ENCODE assay signal across 9 cellular contexts in genomic region chr13:99303863-99304521, GRCh38. TPM values are rescaled to one million over a fixed set of nuclear protein-coding genes. Genes with fewer than 3 reads are reported as not detected.
DNase-seq lines count a peak whose midpoint lies in the region; ATAC-seq, FAIRE-seq and TF ChIP-seq lines count a peak whose summit lies in the region.
"Had no signal": no experiment of that assay in that cellular context is flagged by ENCODE, and none has a peak within 500 bp of the region (broad histone marks: within the 10 kb centered on the region; RNA-seq: fewer than 3 reads in every experiment).

No MANE protein-coding gene starts in this region.

- H3K27ac Mint-ChIP-seq in T-helper 1 cell treated with Interleukin-12 subunit alpha and Interleukin-12 subunit beta and Interleukin-4 antibody, amounts not matched to agents 30 μg/mL and 1 μg/mL, for 36 hours = peak overlapping the region; percentile 94

- H3K27me3 ChIP-seq in K562 (ENCODE audit: control insufficient read depth in 2 of 2, insufficient read depth in 2 of 2, low read length in 2 of 2) = no peaks in the 10 kb centered on the region
- no peaks in the 10 kb centered on the region for H3K27me3 ChIP-seq in neuronal stem cell (ENCODE audit: control insufficient read depth in 3 of 3, insufficient read depth in 3 of 3, low read depth in 1 of 3, low read length in 3 of 3)

- H3K9me1 ChIP-seq in K562 (ENCODE audit: control insufficient read depth, insufficient read depth, low read length) = no peaks in the 10 kb centered on the region

- H3K4me3 ChIP-seq in K562 = no peak overlapping the region
- H3K4me3 ChIP-seq in neuronal stem cell (ENCODE audit: low read length in 2 of 2) = no peak overlapping the region

- H3K27me3 Mint-ChIP-seq in T-helper 1 cell treated with Interleukin-12 subunit alpha and Interleukin-12 subunit beta and Interleukin-4 antibody, amounts not matched to agents 30 μg/mL and 1 μg/mL, for 36 hours (ENCODE audit: low read depth) = no peaks in the 10 kb centered on the region

- TF ChIP-seq EP300 in K562 (IDR thresholded peaks at IDR 0.05; ENCODE audit: low read length) = no peak

- no peaks in the 10 kb centered on the region for H4K20me1 ChIP-seq in K562 (replicated peaks; ENCODE audit: control insufficient read depth, insufficient read depth, low read length)

- H2AFZ ChIP-seq in K562 (ENCODE audit: low read depth, low read length) = no peak overlapping the region
- no peak overlapping the region for H2AFZ ChIP-seq in neuronal stem cell (ENCODE audit: low read length)

- peak; percentile 63 for DNase-seq in Daoy (ENCODE audit: low read depth)
- no peak for DNase-seq in K562 (ENCODE audit: extremely low read depth in 1 of 4, low spot score in 3 of 4)
- DNase-seq in neuronal stem cell (ENCODE audit: low spot score) = no peak
- DNase-seq in NAMALWA (ENCODE audit: low spot score) = no peak
- no peak for DNase-seq in NCI-H2029 treated with DMSO at 0.1 percent for 48 hours (lab: John Stamatoyannopoulos, UW)
- DNase-seq in amniotic stem cell (lab: John Stamatoyannopoulos, UW) = no peak
- DNase-seq: NCI-H510A had no signal

- H3K9ac ChIP-seq in K562 (ENCODE audit: insufficient read depth in 1 of 2, low read depth in 2 of 2, low read length in 2 of 2) (no peak overlapping the region), neuronal stem cell (ENCODE audit: low read depth, low read length, poor library complexity) (peak overlapping the region; percentile 33)

- H3K79me1 ChIP-seq in neuronal stem cell (ENCODE audit: low read depth, low read length) = peaks cover 1% of the 10 kb centered on the region

- peaks cover 41% of the 10 kb centered on the region for H3K79me2 ChIP-seq in K562 (ENCODE audit: control insufficient read depth, insufficient read depth, low read length)

- CTCF ChIA-PET in K562 (lab: Yijun Ruan, JAX; ENCODE audit: low intra/inter-chr PET ratio) = no interaction called here

- no peak for FAIRE-seq in K562 (lab: Jason Lieb, UNC)

- H2BK120ac ChIP-seq in neuronal stem cell (ENCODE audit: low read depth, low read length) = no peak overlapping the region

- no peak overlapping the region for H2BK15ac ChIP-seq in neuronal stem cell (ENCODE audit: low read length)

- H3K36me3 ChIP-seq in K562 (ENCODE audit: control insufficient read depth, insufficient read depth, low read length) (peaks cover 14% of the 10 kb centered on the region; the same call in 1 of the 3 replicates), neuronal stem cell (replicated peaks in 1 of 2; ENCODE audit: control insufficient read depth in 2 of 2, insufficient read depth in 2 of 2, low read length in 2 of 2) (peaks cover 4 to 6% of the 10 kb centered on the region in 2 donors)

- peak overlapping the region; percentile 63 for H3K18ac ChIP-seq in neuronal stem cell (ENCODE audit: low read length)

- TF ChIP-seq POLR2A in K562 (conservative IDR thresholded peaks at IDR 0.05) = no peak

- no peak overlapping the region for H2AK5ac ChIP-seq in neuronal stem cell (ENCODE audit: low read depth, low read length)

- H2BK12ac ChIP-seq in neuronal stem cell (ENCODE audit: low read length) = no peak overlapping the region

- no peak overlapping the region for H4K91ac ChIP-seq in neuronal stem cell (ENCODE audit: low read depth, low read length, poor library complexity)

- TF ChIP-seq CTCF in K562 (IDR thresholded peaks at IDR 0.05 in 2 of 3, conservative IDR thresholded peaks at IDR 0.05 in 1 of 3; ENCODE audit: insufficient read depth in 2 of 3, low read depth in 1 of 3, low read length in 3 of 3) = no peak

- H3K4me2 ChIP-seq in K562 (ENCODE audit: insufficient read depth, low read length) (no peak overlapping the region), neuronal stem cell (ENCODE audit: insufficient read depth, low read length, poor library complexity, severe bottlenecking) (no peak overlapping the region)

- no TSS peak for BruUV-seq in K562 (replicated peaks; lab: Mats Ljungman, UMichigan)

- H3K4me3 Mint-ChIP-seq in T-helper 1 cell treated with Interleukin-12 subunit alpha and Interleukin-12 subunit beta and Interleukin-4 antibody, amounts not matched to agents 30 μg/mL and 1 μg/mL, for 36 hours = peak overlapping the region; percentile 93

- no peak overlapping the region for H3K4ac ChIP-seq in neuronal stem cell (ENCODE audit: low read length)

- no peaks in the 10 kb centered on the region for H3K9me3 ChIP-seq in K562 (replicated peaks; ENCODE audit: control insufficient read depth, insufficient read depth, low read depth, low read length)
- peaks cover 0 to 3% of the 10 kb centered on the region in 2 donors for H3K9me3 ChIP-seq in neuronal stem cell (replicated peaks in 1 of 2; ENCODE audit: control insufficient read depth in 2 of 2, insufficient read depth in 1 of 2, low read depth in 1 of 2, low read length in 2 of 2)

- TF ChIP-seq RAD21 in K562 (CRISPR knock-in tag; conservative IDR thresholded peaks at IDR 0.05 in 1 of 2, IDR thresholded peaks at IDR 0.05 in 1 of 2) = no peak

- no peak overlapping the region for H3K27ac ChIP-seq in K562 (ENCODE audit: extremely low read depth, low read depth, low read length)
- no peak overlapping the region for H3K27ac ChIP-seq in neuronal stem cell (replicated peaks; ENCODE audit: low read length)

- intact Hi-C loops in K562 (cut with micrococcal nuclease) = no loop called here

- ATAC-seq in K562 (no peak), HG02759 (IDR thresholded peaks at IDR 0.05; ENCODE audit: unreplicated experiment) (no peak)

- H3K9me3 Mint-ChIP-seq in T-helper 1 cell treated with Interleukin-12 subunit alpha and Interleukin-12 subunit beta and Interleukin-4 antibody, amounts not matched to agents 30 μg/mL and 1 μg/mL, for 36 hours = no peaks in the 10 kb centered on the region

- peaks cover 71% of the 10 kb centered on the region for H3K4me1 Mint-ChIP-seq in T-helper 1 cell treated with Interleukin-12 subunit alpha and Interleukin-12 subunit beta and Interleukin-4 antibody, amounts not matched to agents 30 μg/mL and 1 μg/mL, for 36 hours (ENCODE audit: low read depth)

- peaks cover 16% of the 10 kb centered on the region for H3K36me3 Mint-ChIP-seq in T-helper 1 cell treated with Interleukin-12 subunit alpha and Interleukin-12 subunit beta and Interleukin-4 antibody, amounts not matched to agents 30 μg/mL and 1 μg/mL, for 36 hours (ENCODE audit: low read depth)

- H3K4me1 ChIP-seq in K562 (replicated peaks in 1 of 2; ENCODE audit: control insufficient read depth in 2 of 2, insufficient read depth in 2 of 2, low read length in 2 of 2) (peaks cover 3 to 15% of the 10 kb centered on the region in 2 experiments; a peak in 4 of 5 replicates), neuronal stem cell (ENCODE audit: control insufficient read depth in 2 of 2, insufficient read depth in 1 of 2, low read depth in 1 of 2, low read length in 2 of 2) (peaks cover 3 to 16% of the 10 kb centered on the region in 2 donors)

- no peak overlapping the region for H4K8ac ChIP-seq in neuronal stem cell (ENCODE audit: low read depth, low read length)

- 80% methylated on average over 12 of the region's 14 CpGs for WGBS in K562 (ENCODE audit: insufficient coverage, low coverage, missing lambda C conversion rate)
- no CpG with 5 or more reads among the region's 14 CpGs for WGBS in neuronal stem cell (ENCODE audit: extremely low coverage in 2 of 2, insufficient read length in 2 of 2, insufficient replicate concordance in 1 of 2), 2 donors

- POLR2A ChIA-PET in K562 (lab: Yijun Ruan, JAX) = interaction anchor here (0.8 to 2.1 kb wide), 2 partner anchors 17 to 21 kb away, joined by 3 to 4 read pairs; no protein-coding TSS in a partner anchor

- H3K14ac ChIP-seq in neuronal stem cell (ENCODE audit: low read length) = peak overlapping the region; percentile 95

- H2BK5ac ChIP-seq in neuronal stem cell (ENCODE audit: low read length) = no peak overlapping the region

- peak overlapping the region; percentile 56 for H3K23ac ChIP-seq in neuronal stem cell (ENCODE audit: low read depth, low read length, poor library complexity)

- in situ Hi-C loops in K562 (cut with MboI) = no loop called here

RNA-seq across cellular contexts. Expression of gene GPR183, which starts 3.2 kb away (rescaled TPM):
- total RNA-seq in Daoy (2014; rRNA removed; shearing (Covaris generic)) = 0.06 TPM in 1 of 2 replicates, not detected in the other
- total RNA-seq in K562 (2011; cell fraction: chromatin; rRNA removed; ENCODE audit: low replicate concordance) = 3.6 and 4.7 TPM in 2 replicates
- 2.6 and 4.0 TPM in 2 replicates for total RNA-seq in K562 (2011; cell fraction: nucleolus; rRNA removed)
- total RNA-seq in K562 (2011; cell fraction: nucleoplasm; rRNA removed) = 4.1 and 5.4 TPM in 2 replicates
- total RNA-seq in K562 (2014; rRNA removed) (1.3 and 1.6 TPM in 2 replicates), K562 (2014; rRNA removed; fragmentation: Illumina TruSeq; extraction: Trizol) (2.9 and 3.5 TPM in 2 replicates), K562 (2015; rRNA removed; fragmentation: Illumina TruSeq; extraction: Trizol) (9.3 and 10.0 TPM in 2 replicates), K562 (2021) (2.3 TPM in 2 replicates)
- polyA plus RNA-seq in K562 (2011; rRNA removed) (2.6 and 9.4 TPM in 2 replicates), K562 (2014; fragmentation: Illumina TruSeq; extraction: Trizol) (3.6 and 3.7 TPM in 2 replicates), K562 (2014; fragmentation: Nextera tagmentation; extraction: Ambion mirVana) (10 to 100 TPM in 1 of 2 experiments, 1 to 10 TPM in 1; 6.9 to 10.2 TPM), K562 (2014; rRNA removed) (1.9 and 2.5 TPM in 2 replicates)
- polyA plus RNA-seq in K562 (2011; cell fraction: cytosol; rRNA removed) = 1.7 and 5.1 TPM in 2 replicates
- 0.97 and 2.6 TPM in 2 replicates for polyA plus RNA-seq in K562 (2011; cell fraction: nucleus; rRNA removed)
- 3.7 and 8.1 TPM in 2 replicates for polyA plus RNA-seq in K562 (2012)
- 2.0 and 6.3 TPM in 2 replicates for polyA minus RNA-seq in K562 (2011; rRNA and poly(A)+ RNA removed)
- polyA minus RNA-seq in K562 (2011; cell fraction: cytosol; rRNA and poly(A)+ RNA removed) = 2.6 TPM in 1 of 2 replicates, not detected in the other
- 0.78 and 0.81 TPM in 2 replicates for polyA minus RNA-seq in K562 (2011; cell fraction: nucleus; rRNA and poly(A)+ RNA removed)
- not detected for polyA plus RNA-seq in neuronal stem cell (2013, experiment 1 of 2)
- polyA plus RNA-seq in neuronal stem cell (2013, experiment 2 of 2) = not detected

RNA-seq across cellular contexts. Expression of gene GPR18, which starts 45.8 kb away (rescaled TPM):
- total RNA-seq in Daoy (2014; rRNA removed; shearing (Covaris generic)) = not detected in 2 replicates
- total RNA-seq in K562 (2011; cell fraction: chromatin; rRNA removed; ENCODE audit: low replicate concordance) = not detected in 2 replicates
- total RNA-seq in K562 (2011; cell fraction: nucleolus; rRNA removed) = not detected in 2 replicates
- total RNA-seq in K562 (2011; cell fraction: nucleoplasm; rRNA removed) = not detected in 2 replicates
- total RNA-seq in K562 (2014; rRNA removed) (not detected in 2 replicates), K562 (2014; rRNA removed; fragmentation: Illumina TruSeq; extraction: Trizol) (not detected in 2 replicates), K562 (2015; rRNA removed; fragmentation: Illumina TruSeq; extraction: Trizol) (not detected in 2 replicates), K562 (2021) (not detected in 2 replicates)
- polyA plus RNA-seq in K562 (2011; rRNA removed) (not detected in 2 replicates), K562 (2014; fragmentation: Illumina TruSeq; extraction: Trizol) (not detected in 2 replicates), K562 (2014; fragmentation: Nextera tagmentation; extraction: Ambion mirVana) (under 1 TPM in 1 of 2 experiments, not detected in 1; 0.75 TPM), K562 (2014; rRNA removed) (not detected in 2 replicates)
- not detected in 2 replicates for polyA plus RNA-seq in K562 (2011; cell fraction: cytosol; rRNA removed)
- polyA plus RNA-seq in K562 (2011; cell fraction: nucleus; rRNA removed) = not detected in 2 replicates
- 0.08 and 0.13 TPM in 2 replicates for polyA plus RNA-seq in K562 (2012)
- not detected in 2 replicates for polyA minus RNA-seq in K562 (2011; rRNA and poly(A)+ RNA removed)
- polyA minus RNA-seq in K562 (2011; cell fraction: cytosol; rRNA and poly(A)+ RNA removed) = not detected in 2 replicates
- not detected in 2 replicates for polyA minus RNA-seq in K562 (2011; cell fraction: nucleus; rRNA and poly(A)+ RNA removed)
- not detected for polyA plus RNA-seq in neuronal stem cell (2013, experiment 1 of 2)
- not detected for polyA plus RNA-seq in neuronal stem cell (2013, experiment 2 of 2)
